ENCODE assay signal across 8 cellular contexts in the genomic region with DNA sequence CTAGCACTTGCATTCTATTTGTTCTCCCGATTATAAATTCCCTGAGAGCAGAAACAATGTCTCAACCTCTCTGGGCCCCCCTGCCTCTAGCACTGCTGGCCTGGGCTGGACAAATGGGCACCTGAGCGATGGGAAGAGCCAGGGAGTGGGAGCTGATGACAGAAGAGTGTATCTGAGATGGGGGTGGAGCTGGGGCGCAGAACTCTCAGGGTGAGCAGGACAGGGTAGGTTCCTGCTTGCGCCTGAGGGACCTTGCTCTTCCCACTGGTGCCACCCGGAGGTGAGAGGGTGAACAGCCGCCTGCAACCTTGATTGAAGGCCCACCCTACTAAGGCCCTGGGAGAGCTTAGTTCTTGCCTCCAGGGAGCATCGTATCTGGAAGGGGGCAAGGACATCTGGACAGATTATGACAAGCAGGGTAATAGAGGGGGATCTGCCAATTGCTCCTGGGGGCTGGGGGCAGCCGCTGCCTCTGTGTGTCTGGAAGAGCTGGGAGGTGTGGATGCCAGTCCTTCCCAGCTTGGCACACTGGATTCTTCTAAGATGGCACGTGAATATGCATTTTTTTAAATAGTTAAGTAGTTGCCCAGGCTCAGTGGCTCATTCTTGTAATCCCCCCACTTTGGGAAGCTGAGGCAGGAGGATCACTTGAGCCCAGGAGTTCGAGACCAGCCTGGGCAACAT. TPM values are rescaled to one million over a fixed set of nuclear protein-coding genes. Genes with fewer than 3 reads are reported as not detected.
DNase-seq lines count a peak whose midpoint lies in the region; ATAC-seq and TF ChIP-seq lines count a peak whose summit lies in the region.

No MANE protein-coding gene starts in this region.

- H3K9me3 ChIP-seq in OCI-LY1 (ENCODE audit: low read length) (no peaks in the 10 kb centered on the region), hepatocyte (ENCODE audit: low read depth) (no peaks in the 10 kb centered on the region), gastrocnemius medialis (no peaks in the 10 kb centered on the region)

- peak in 1 of 2 donors; percentile 65 for TF ChIP-seq POLR2A in gastrocnemius medialis (IDR thresholded peaks at IDR 0.05)

- H3K9me2 ChIP-seq in OCI-LY1 (ENCODE audit: low read depth, low read length) (no peaks in the 10 kb centered on the region), hepatocyte (replicated peaks; ENCODE audit: insufficient read depth) (no peaks in the 10 kb centered on the region)

- H3K4me1 ChIP-seq in OCI-LY1 (ENCODE audit: insufficient read depth, low read length, severe bottlenecking) (peaks cover under 1% of the 10 kb centered on the region), hepatocyte (ENCODE audit: insufficient read depth) (no peaks in the 10 kb centered on the region), gastrocnemius medialis (peaks cover 24 to 36% of the 10 kb centered on the region in 2 donors)

- intact Hi-C loops in gastrocnemius medialis (cut with DNase I; ENCODE audit: low total_unique reads): loop anchor here (1.0 to 2.0 kb wide), 3 partner anchors 30 to 143 kb away; partner anchors contain the start of gene TULP3

- H2AFZ ChIP-seq in OCI-LY1 (ENCODE audit: low read length) (no peak overlapping the region), hepatocyte (no peak overlapping the region)

- in situ Hi-C loops in gastrocnemius medialis (cut with MboI; ENCODE audit: low sequenced_read_pairs in 4 of 4): loop anchor here in 3 of 4 donors (5.0 to 25.0 kb wide), 5 partner anchors 77 to 179 kb away; partner anchors contain the start of genes TEAD4 (in 2 of the 3), FOXM1 (in 1 of the 3), RHNO1 (in 1 of the 3) and TEX52 (in 1 of the 3)

- DNase-seq in NCI-H2196 (lab: John Stamatoyannopoulos, UW; ENCODE audit: unreplicated experiment) (peak; percentile 32), NCI-H2196 treated with DMSO at 0.1 percent for 48 hours (lab: John Stamatoyannopoulos, UW; ENCODE audit: unreplicated experiment) (no peak), anterior cingulate cortex (lab: John Stamatoyannopoulos, UW) (peak in 47 of 58 donors; percentile 3 to 76 (median 33)), hepatocyte (ENCODE audit: low spot score) (peak; percentile 84), gastrocnemius medialis (peak; percentile 67 to 94)

- no peaks in the 10 kb centered on the region for H3K36me3 ChIP-seq in OCI-LY1 (ENCODE audit: insufficient read depth, low read length)
- no peaks in the 10 kb centered on the region for H3K36me3 ChIP-seq in hepatocyte (replicated peaks; ENCODE audit: insufficient read depth, low read depth)
- H3K36me3 ChIP-seq in gastrocnemius medialis: peaks cover 0 to 18% of the 10 kb centered on the region in 2 donors

- H3K4me2 ChIP-seq in OCI-LY1 (ENCODE audit: low read length) (no peak overlapping the region), hepatocyte (no peak overlapping the region)

- no peak overlapping the region for H3K27ac ChIP-seq in OCI-LY1 (ENCODE audit: low read depth, low read length, poor library complexity, severe bottlenecking)
- no peak overlapping the region for H3K27ac ChIP-seq in hepatocyte
- H3K27ac ChIP-seq in gastrocnemius medialis: peak overlapping the region; percentile 78 to 95 (median 91)

- no peaks in the 10 kb centered on the region for H4K20me1 ChIP-seq in OCI-LY1 (ENCODE audit: insufficient read depth, low read length)
- no peaks in the 10 kb centered on the region for H4K20me1 ChIP-seq in hepatocyte (ENCODE audit: insufficient read depth, poor library complexity, severe bottlenecking)

- H3F3A ChIP-seq in OCI-LY1 (ENCODE audit: insufficient read depth, low read length): no peaks in the 10 kb centered on the region

- H3K27me3 ChIP-seq in OCI-LY1 (ENCODE audit: insufficient read depth, low read length) (no peaks in the 10 kb centered on the region), hepatocyte (no peaks in the 10 kb centered on the region), gastrocnemius medialis (no peaks in the 10 kb centered on the region)

- H3K9ac ChIP-seq in OCI-LY1 (ENCODE audit: low read length): no peak overlapping the region

- no peak overlapping the region for H3K4me3 ChIP-seq in OCI-LY1 (ENCODE audit: low read depth, low read length, poor library complexity, severe bottlenecking)
- no peak overlapping the region for H3K4me3 ChIP-seq in hepatocyte
- peak overlapping the region in 3 of 4 donors; percentile 20 to 33 (median 24) for H3K4me3 ChIP-seq in gastrocnemius medialis

- TF ChIP-seq CTCF in OCI-LY1 (IDR thresholded peaks at IDR 0.05; ENCODE audit: low read length) (peak; percentile 80), hepatocyte (IDR thresholded peaks at IDR 0.05; ENCODE audit: poor library complexity) (peak; percentile 69), gastrocnemius medialis (IDR thresholded peaks at IDR 0.05 in 4 of 5, conservative IDR thresholded peaks at IDR 0.05 in 1 of 5) (peak; percentile 83 to 91 (median 89))

- ATAC-seq in HG03039 (IDR thresholded peaks at IDR 0.05; ENCODE audit: unreplicated experiment): peak; percentile 62
- peak; percentile 79 to 81 for ATAC-seq in gastrocnemius medialis
- ATAC-seq in GM18517 (IDR thresholded peaks at IDR 0.05; ENCODE audit: unreplicated experiment): no peak

- 49% methylated on average over 10 of the region's 10 CpGs for WGBS in hepatocyte (ENCODE audit: low lambda C conversion rate, missing lambda C conversion rate)

- H3K79me2 ChIP-seq in OCI-LY1 (ENCODE audit: insufficient read depth, low read length): no peaks in the 10 kb centered on the region
- no peaks in the 10 kb centered on the region for H3K79me2 ChIP-seq in hepatocyte

RNA-seq across cellular contexts. Expression of gene TSPAN9, which starts 43.0 kb away (rescaled TPM):
- total RNA-seq in hepatocyte (35.3 and 38.6 TPM in 2 replicates), gastrocnemius medialis (1 to 10 TPM; 4.7 to 9.4 (median 7.4) TPM)
- 16.6 and 19.8 TPM in 2 replicates for polyA plus RNA-seq in hepatocyte

Comparison
In these comparisons a context has a peak if more than half of its experiments do, and no peak if none do; other contexts are left out.
1. H3K27ac ChIP-seq: peak in gastrocnemius medialis (4 of 4); none in OCI-LY1 (single experiment) and hepatocyte (single experiment).
2. H3K4me3 ChIP-seq: peak in gastrocnemius medialis (3 of 4); none in OCI-LY1 (single experiment) and hepatocyte (single experiment).
3. Peak in every context shown above with its lines, with median percentiles within 50 percentile points of each other: CTCF ChIP-seq.